ENCODE assay signal across 15 cellular contexts in genomic region chr2:188940171-188940570, GRCh38. TPM values are rescaled to one million over a fixed set of nuclear protein-coding genes. Genes with fewer than 3 reads are reported as not detected.
DNase-seq lines count a peak whose midpoint lies in the region; ATAC-seq and TF ChIP-seq lines count a peak whose summit lies in the region.
"Had no signal": no experiment of that assay in that cellular context is flagged by ENCODE, and none has a peak within 500 bp of the region (broad histone marks: within the 10 kb centered on the region; RNA-seq: fewer than 3 reads in every experiment).

No MANE protein-coding gene starts in this region.

- WGBS in heart right ventricle, 2 donors = 32 to 45% methylated on average over 4 of the region's 4 CpGs

- no peaks in the 10 kb centered on the region for H4K20me1 ChIP-seq in osteoblast (ENCODE audit: insufficient read depth, low read length)

- H3K36me3 ChIP-seq in ACC112 (ENCODE audit: insufficient read depth, low read length) (0 out of 2 replicates have a peak, but pooled peaks cover 1% of the 10 kb centered on the region), heart right ventricle (no peaks in the 10 kb centered on the region), osteoblast (ENCODE audit: insufficient read depth, low read length) (no peaks in the 10 kb centered on the region)

- ATAC-seq in heart right ventricle (peak in 7 of 8 donors; percentile 24 to 80 (median 62)), HG02588 (IDR thresholded peaks at IDR 0.05; ENCODE audit: unreplicated experiment) (no peak)

- H3K79me2 ChIP-seq in ACC112 (ENCODE audit: control insufficient read depth, insufficient read depth, low read length, unreplicated experiment) (no peaks in the 10 kb centered on the region), osteoblast (ENCODE audit: insufficient read depth, low read length) (no peaks in the 10 kb centered on the region)

- peak overlapping the region; percentile 18 for H3K4me3 ChIP-seq in ACC112 (ENCODE audit: low read depth, low read length)
- peak overlapping the region in 1 of 10 donors; percentile 8 for H3K4me3 ChIP-seq in heart right ventricle
- H3K4me3 ChIP-seq in osteoblast (ENCODE audit: insufficient read depth, low read length) = peak overlapping the region; percentile 46

- no peak for TF ChIP-seq CTCF in heart right ventricle (IDR thresholded peaks at IDR 0.05)
- TF ChIP-seq CTCF in osteoblast (IDR thresholded peaks at IDR 0.05; ENCODE audit: extremely low read depth, low read depth, low read length) = no peak

- H3K27ac ChIP-seq in ACC112 (ENCODE audit: low read depth, low read length) = peak overlapping the region; percentile 41
- peak overlapping the region in 8 of 10 donors; percentile 27 to 74 (median 54) for H3K27ac ChIP-seq in heart right ventricle
- peak overlapping the region; percentile 79 for H3K27ac ChIP-seq in osteoblast (ENCODE audit: low read depth, low read length)

- intact Hi-C loops in heart right ventricle (cut with DNase I) = no loop called here

- H3K4me2 ChIP-seq in osteoblast (ENCODE audit: insufficient read depth, low read length) = peak overlapping the region; percentile 75

- DNase-seq in astrocyte of the hippocampus (ENCODE audit: low read depth, low spot score) (peak; percentile 7), heart right ventricle (peak in 1 of 2 donors; percentile 49), osteoblast (ENCODE audit: insufficient read length, low spot score, missing footprints) (peak; percentile 66), MV-4-11 (lab: John Stamatoyannopoulos, UW) (no peak), NCI-H510A (lab: John Stamatoyannopoulos, UW) (no peak), GF-D8 (lab: John Stamatoyannopoulos, UW) (no peak)
- DNase-seq: ACHN; activated B cell treated with CpG ODN at 0.5 μM for 24 hours; activated gamma-delta T cell; effector CD4-positive, alpha-beta T cell; NCI-H187 treated with DMSO at 0.1 percent for 48 hours; NCI-H526 had no signal

- H3K9me3 ChIP-seq in heart right ventricle (peaks cover 0 to 24% (median 0%) of the 10 kb centered on the region in 11 donors), osteoblast (ENCODE audit: low read depth, low read length) (no peaks in the 10 kb centered on the region)

- H3K4me1 ChIP-seq in ACC112 (ENCODE audit: control insufficient read depth, insufficient read depth, low read length, unreplicated experiment) (peaks cover 29% of the 10 kb centered on the region), heart right ventricle (peaks cover 0 to 19% (median 0%) of the 10 kb centered on the region in 9 donors), osteoblast (ENCODE audit: insufficient read depth, low read length) (peaks cover 25% of the 10 kb centered on the region)

- H2AFZ ChIP-seq in ACC112 (ENCODE audit: low read length, unreplicated experiment) = peak overlapping the region; percentile 98
- peak overlapping the region; percentile 95 for H2AFZ ChIP-seq in osteoblast (ENCODE audit: low read length)

- no peaks in the 10 kb centered on the region for H3K27me3 ChIP-seq in ACC112 (ENCODE audit: insufficient read depth, low read length)
- H3K27me3 ChIP-seq in heart right ventricle = no peaks in the 10 kb centered on the region
- no peaks in the 10 kb centered on the region for H3K27me3 ChIP-seq in osteoblast (ENCODE audit: insufficient read depth, low read length)

RNA-seq across cellular contexts. Expression of gene COL3A1, which starts 34.0 kb away (rescaled TPM):
- 100 to 1,000 TPM in 3 of 10 donors, 10 to 100 TPM in 7; 53.9 to 700 (median 73.5) TPM for total RNA-seq in heart right ventricle
- 100 to 1,000 TPM in 1 of 2 donors, 10 to 100 TPM in 1; 33.5 to 173 TPM for polyA plus RNA-seq in heart right ventricle
- total RNA-seq in osteoblast = 3,160 and 5,672 TPM in 2 replicates
- total RNA-seq: activated B cell treated with CpG ODN at 0.5 μM for 24 hours, HT-29 had no signal

Comparison
In these comparisons a context has a peak if more than half of its experiments do, and no peak if none do; other contexts are left out.
1. DNase-seq: peak in astrocyte of the hippocampus (single experiment) and osteoblast (single experiment); none in MV-4-11 (single experiment), NCI-H510A (single experiment) and GF-D8 (single experiment).
2. Peak in every context shown above with its lines, with median percentiles within 50 percentile points of each other: H3K27ac ChIP-seq.